ENCODE assay signal across 1 cellular context in the genomic region with DNA sequence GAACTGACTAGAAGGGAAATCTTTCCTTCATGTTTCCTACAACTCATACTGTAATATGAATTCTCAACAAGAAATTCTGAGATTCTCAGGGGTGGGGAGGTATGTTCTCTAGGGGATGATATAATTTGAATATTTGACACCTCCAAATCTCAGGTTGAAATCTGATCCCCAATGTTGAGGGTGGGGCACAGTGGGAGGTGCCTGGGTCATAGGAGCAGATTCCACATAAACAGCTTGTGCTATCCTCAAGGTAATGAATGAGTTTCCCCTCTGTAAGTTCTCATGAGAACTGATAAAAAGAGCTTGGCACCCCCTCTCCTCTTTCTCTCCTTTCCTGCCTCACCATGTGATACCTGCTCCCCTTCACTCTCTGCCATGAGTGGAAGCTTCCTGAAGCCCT.
TF ChIP-seq lines count a peak whose summit lies in the region.

No MANE protein-coding gene starts in this region.

TF ChIP-seq in WTC11, 78 proteins besides CTCF, POLR2A, EP300 and RAD21 (continued from another document):
- TF ChIP-seq, protein P1, sequence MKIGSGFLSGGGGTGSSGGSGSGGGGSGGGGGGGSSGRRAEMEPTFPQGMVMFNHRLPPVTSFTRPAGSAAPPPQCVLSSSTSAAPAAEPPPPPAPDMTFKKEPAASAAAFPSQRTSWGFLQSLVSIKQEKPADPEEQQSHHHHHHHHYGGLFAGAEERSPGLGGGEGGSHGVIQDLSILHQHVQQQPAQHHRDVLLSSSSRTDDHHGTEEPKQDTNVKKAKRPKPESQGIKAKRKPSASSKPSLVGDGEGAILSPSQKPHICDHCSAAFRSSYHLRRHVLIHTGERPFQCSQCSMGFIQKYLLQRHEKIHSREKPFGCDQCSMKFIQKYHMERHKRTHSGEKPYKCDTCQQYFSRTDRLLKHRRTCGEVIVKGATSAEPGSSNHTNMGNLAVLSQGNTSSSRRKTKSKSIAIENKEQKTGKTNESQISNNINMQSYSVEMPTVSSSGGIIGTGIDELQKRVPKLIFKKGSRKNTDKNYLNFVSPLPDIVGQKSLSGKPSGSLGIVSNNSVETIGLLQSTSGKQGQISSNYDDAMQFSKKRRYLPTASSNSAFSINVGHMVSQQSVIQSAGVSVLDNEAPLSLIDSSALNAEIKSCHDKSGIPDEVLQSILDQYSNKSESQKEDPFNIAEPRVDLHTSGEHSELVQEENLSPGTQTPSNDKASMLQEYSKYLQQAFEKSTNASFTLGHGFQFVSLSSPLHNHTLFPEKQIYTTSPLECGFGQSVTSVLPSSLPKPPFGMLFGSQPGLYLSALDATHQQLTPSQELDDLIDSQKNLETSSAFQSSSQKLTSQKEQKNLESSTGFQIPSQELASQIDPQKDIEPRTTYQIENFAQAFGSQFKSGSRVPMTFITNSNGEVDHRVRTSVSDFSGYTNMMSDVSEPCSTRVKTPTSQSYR (CRISPR knock-in tag; IDR thresholded peaks at IDR 0.05): no peak
- no peak for TF ChIP-seq JUN (CRISPR knock-in tag; IDR thresholded peaks at IDR 0.05)
